16 cellular contexts compared by ENCODE assay signal in the genomic region with DNA sequence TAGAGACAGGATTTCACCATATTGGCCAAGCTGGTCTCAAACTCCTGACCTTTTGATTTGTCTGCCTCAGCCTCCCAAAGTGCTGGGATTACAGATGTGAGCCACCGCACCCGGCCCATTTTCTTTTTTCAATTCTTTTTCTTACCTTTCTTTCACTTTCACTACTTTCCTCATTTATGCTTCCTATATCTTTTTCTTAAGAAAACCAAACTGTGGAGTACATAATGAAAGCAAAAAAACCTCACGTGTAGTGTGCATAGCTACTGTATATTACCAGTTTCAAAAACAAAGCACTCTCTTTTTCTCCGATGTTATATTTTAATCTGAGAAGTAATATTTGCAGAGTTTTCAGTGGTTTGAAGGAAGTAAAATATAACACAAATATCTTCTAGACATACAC.
"Had no signal": no experiment of that assay in that cellular context is flagged by ENCODE, and none has a peak within 500 bp of the region (broad histone marks: within the 10 kb centered on the region; RNA-seq: fewer than 3 reads in every experiment).

No MANE protein-coding gene starts in this region.

- H3K36me3 ChIP-seq: gastroesophageal sphincter, heart right ventricle, lower lobe of right lung, neural progenitor cell, ovary, sigmoid colon, spleen, uterus had no signal

- H3K27me3 ChIP-seq: gastroesophageal sphincter, heart right ventricle, ovary, sigmoid colon, uterus had no signal

- DNase-seq: activated CD4-positive, alpha-beta T cell treated with anti-CD3 and anti-CD28 coated beads for 4 hours; activated CD8-positive, alpha-beta T cell treated with anti-CD3 and anti-CD28 coated beads, Interleukin-2, amount 10 ng/mL, durations not matched to agents 7 days and 5 days; activated naive CD4-positive, alpha-beta T cell treated with anti-CD3 and anti-CD28 coated beads for 36 hours; heart right ventricle; left cardiac atrium; lower lobe of right lung; midbrain; ovary; sigmoid colon; spleen; stimulated activated CD4-positive, alpha-beta T cell treated with anti-CD3 and anti-CD28 coated beads, Interleukin-1b, Interleukin-23, amount 100 ng/mL, for 48 hours; uterus had no signal

- H3K9me3 ChIP-seq: gastroesophageal sphincter, heart right ventricle, lower lobe of right lung, ovary, sigmoid colon, spleen, uterus had no signal

- H3K4me3 ChIP-seq: gastroesophageal sphincter, heart right ventricle, lower lobe of right lung, neural progenitor cell, ovary, sigmoid colon, spleen, uterus had no signal

- H3K36me3 Mint-ChIP-seq: neural progenitor cell had no signal

- H3K27ac Mint-ChIP-seq: activated CD8-positive, alpha-beta T cell treated with anti-CD3 and anti-CD28 coated beads, Interleukin-2, amount 10 ng/mL, durations not matched to agents 7 days and 5 days; activated naive CD4-positive, alpha-beta T cell treated with anti-CD3 and anti-CD28 coated beads for 36 hours; neural progenitor cell; stimulated activated effector memory CD8-positive, alpha-beta T cell treated with anti-CD3 and anti-CD28 coated beads, Interleukin-12 subunit alpha, Interleukin-12 subunit beta, amount 100 ng/mL, for 72 hours; T-helper 1 cell treated with Interleukin-12 subunit alpha and Interleukin-12 subunit beta and Interleukin-4 antibody, amounts not matched to agents 30 μg/mL and 1 μg/mL, for 36 hours had no signal

- H3K4me1 ChIP-seq: neural progenitor cell, uterus had no signal

- H2AFZ ChIP-seq: neural progenitor cell had no signal

- H3K4me2 ChIP-seq: neural progenitor cell had no signal

- H3K4me3 Mint-ChIP-seq: activated CD8-positive, alpha-beta T cell treated with anti-CD3 and anti-CD28 coated beads, Interleukin-2, amount 10 ng/mL, durations not matched to agents 7 days and 5 days; activated naive CD4-positive, alpha-beta T cell treated with anti-CD3 and anti-CD28 coated beads for 36 hours; neural progenitor cell; stimulated activated effector memory CD8-positive, alpha-beta T cell treated with anti-CD3 and anti-CD28 coated beads, Interleukin-12 subunit alpha, Interleukin-12 subunit beta, amount 100 ng/mL, for 72 hours; T-helper 1 cell treated with Interleukin-12 subunit alpha and Interleukin-12 subunit beta and Interleukin-4 antibody, amounts not matched to agents 30 μg/mL and 1 μg/mL, for 36 hours had no signal

- ATAC-seq: activated CD8-positive, alpha-beta T cell treated with anti-CD3 and anti-CD28 coated beads, Interleukin-2, amount 10 ng/mL, durations not matched to agents 7 days and 5 days; gastroesophageal sphincter; heart right ventricle; left cardiac atrium; lower lobe of right lung; stimulated activated effector memory CD8-positive, alpha-beta T cell treated with anti-CD3 and anti-CD28 coated beads, Interleukin-12 subunit alpha, Interleukin-12 subunit beta, amount 100 ng/mL, for 72 hours had no signal

- H3K9me3 Mint-ChIP-seq: activated naive CD4-positive, alpha-beta T cell treated with anti-CD3 and anti-CD28 coated beads for 36 hours; neural progenitor cell; stimulated activated effector memory CD8-positive, alpha-beta T cell treated with anti-CD3 and anti-CD28 coated beads, Interleukin-12 subunit alpha, Interleukin-12 subunit beta, amount 100 ng/mL, for 72 hours; T-helper 1 cell treated with Interleukin-12 subunit alpha and Interleukin-12 subunit beta and Interleukin-4 antibody, amounts not matched to agents 30 μg/mL and 1 μg/mL, for 36 hours had no signal

- H3K9ac ChIP-seq: neural progenitor cell had no signal

- H3K27ac ChIP-seq: gastroesophageal sphincter, heart right ventricle, lower lobe of right lung, neural progenitor cell, ovary, sigmoid colon, spleen, uterus had no signal

- H3K4me1 Mint-ChIP-seq: neural progenitor cell had no signal
